ENCODE assay signal across 1 cellular context in genomic region chr1:1678581-1679380, GRCh38.
A peak's percentile ranks its signal among the peaks of the same experiment; 100 is the strongest.
TF ChIP-seq lines count a peak whose summit lies in the region.

No MANE protein-coding gene starts in this region.

TF ChIP-seq in HepG2, 621 proteins besides CTCF, POLR2A, EP300 and RAD21 (continued from another document and continues in another):
- TF ChIP-seq AGO2 (optimal IDR thresholded peaks at IDR 0.05; ENCODE audit: low read depth, low read length) (peak; percentile 33), PLSCR1 (CRISPR knock-in tag; IDR thresholded peaks at IDR 0.05; ENCODE audit: borderline replicate concordance) (no peak), ZNF138 (CRISPR knock-in tag; IDR thresholded peaks at IDR 0.05; ENCODE audit: low read depth) (no peak), MED13 (CRISPR knock-in tag; IDR thresholded peaks at IDR 0.05) (no peak), ZNF775 (CRISPR knock-in tag; IDR thresholded peaks at IDR 0.05; ENCODE audit: borderline replicate concordance) (0 out of 2 replicates have a peak, but pooled peaks have one; percentile 29), ZBTB1 (CRISPR knock-in tag; IDR thresholded peaks at IDR 0.05; ENCODE audit: borderline replicate concordance) (no peak), RAD51 (IDR thresholded peaks at IDR 0.05; ENCODE audit: borderline replicate concordance) (no peak), NR2F6 (IDR thresholded peaks at IDR 0.05) (peak; percentile 97), NR2F6 (CRISPR knock-in tag; IDR thresholded peaks at IDR 0.05) (peak; percentile 99), TRAFD1 (CRISPR knock-in tag; IDR thresholded peaks at IDR 0.05; ENCODE audit: borderline replicate concordance) (no peak), BORCS8-MEF2B (CRISPR knock-in tag; IDR thresholded peaks at IDR 0.05) (no peak), SKIL (CRISPR knock-in tag; IDR thresholded peaks at IDR 0.05; ENCODE audit: borderline replicate concordance) (0 out of 2 replicates have a peak, but pooled peaks have one; percentile 20), ZNF510 (CRISPR knock-in tag; IDR thresholded peaks at IDR 0.05; ENCODE audit: low read depth) (0 out of 2 replicates have a peak, but pooled peaks have one; percentile 78), FUBP1 (CRISPR knock-in tag; IDR thresholded peaks at IDR 0.05; ENCODE audit: borderline replicate concordance) (no peak), ZBTB26 (CRISPR knock-in tag; IDR thresholded peaks at IDR 0.05; ENCODE audit: borderline replicate concordance) (0 out of 2 replicates have a peak, but pooled peaks have one; percentile 18), ZBTB43 (CRISPR knock-in tag; conservative IDR thresholded peaks at IDR 0.05) (no peak), SALL2 (CRISPR knock-in tag; IDR thresholded peaks at IDR 0.05) (peak; percentile 24; the same call in 1 of the 2 replicates), LCORL (IDR thresholded peaks at IDR 0.05) (no peak), LCORL (CRISPR knock-in tag; IDR thresholded peaks at IDR 0.05) (no peak), ZNF678 (CRISPR knock-in tag; IDR thresholded peaks at IDR 0.05) (0 out of 2 replicates have a peak, but pooled peaks have one; percentile 83), HIVEP1 (CRISPR knock-in tag; IDR thresholded peaks at IDR 0.05) (peak; percentile 70; the same call in 1 of the 2 replicates), ZNF383 (CRISPR knock-in tag; IDR thresholded peaks at IDR 0.05; ENCODE audit: borderline replicate concordance) (no peak), AGO1 (IDR thresholded peaks at IDR 0.05; ENCODE audit: low read depth, low read length, poor library complexity, severe bottlenecking) (no peak), MLLT10 (CRISPR knock-in tag; IDR thresholded peaks at IDR 0.05) (no peak), ATF2 (CRISPR knock-in tag; IDR thresholded peaks at IDR 0.05) (peak; percentile 41; the same call in 1 of the 2 replicates), ARNT2 (CRISPR knock-in tag; IDR thresholded peaks at IDR 0.05; ENCODE audit: low read depth) (peak; percentile 56; the same call in 1 of the 2 replicates), ZC3H13 (CRISPR knock-in tag; IDR thresholded peaks at IDR 0.05) (0 out of 2 replicates have a peak, but pooled peaks have one; percentile 49), STAT6 (CRISPR knock-in tag; IDR thresholded peaks at IDR 0.05; ENCODE audit: borderline replicate concordance) (no peak), RFX1 (IDR thresholded peaks at IDR 0.05) (no peak), ELF3 (CRISPR knock-in tag; IDR thresholded peaks at IDR 0.05) (no peak), ZNF562 (CRISPR knock-in tag; IDR thresholded peaks at IDR 0.05; ENCODE audit: borderline replicate concordance) (no peak), ZNF7 (CRISPR knock-in tag; IDR thresholded peaks at IDR 0.05) (peak; percentile 91), ZNF367 (CRISPR knock-in tag; IDR thresholded peaks at IDR 0.05; ENCODE audit: borderline replicate concordance) (no peak), GATA4 (IDR thresholded peaks at IDR 0.05; ENCODE audit: borderline replicate concordance, low read depth) (no peak)
- TF ChIP-seq, protein P1, sequence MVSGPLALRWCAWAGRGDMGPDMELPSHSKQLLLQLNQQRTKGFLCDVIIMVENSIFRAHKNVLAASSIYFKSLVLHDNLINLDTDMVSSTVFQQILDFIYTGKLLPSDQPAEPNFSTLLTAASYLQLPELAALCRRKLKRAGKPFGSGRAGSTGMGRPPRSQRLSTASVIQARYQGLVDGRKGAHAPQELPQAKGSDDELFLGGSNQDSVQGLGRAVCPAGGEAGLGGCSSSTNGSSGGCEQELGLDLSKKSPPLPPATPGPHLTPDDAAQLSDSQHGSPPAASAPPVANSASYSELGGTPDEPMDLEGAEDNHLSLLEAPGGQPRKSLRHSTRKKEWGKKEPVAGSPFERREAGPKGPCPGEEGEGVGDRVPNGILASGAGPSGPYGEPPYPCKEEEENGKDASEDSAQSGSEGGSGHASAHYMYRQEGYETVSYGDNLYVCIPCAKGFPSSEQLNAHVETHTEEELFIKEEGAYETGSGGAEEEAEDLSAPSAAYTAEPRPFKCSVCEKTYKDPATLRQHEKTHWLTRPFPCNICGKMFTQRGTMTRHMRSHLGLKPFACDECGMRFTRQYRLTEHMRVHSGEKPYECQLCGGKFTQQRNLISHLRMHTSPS (CRISPR knock-in tag; IDR thresholded peaks at IDR 0.05; ENCODE audit: low read depth) = peak; percentile 58; the same call in 1 of the 2 replicates
- TF ChIP-seq, protein P2, sequence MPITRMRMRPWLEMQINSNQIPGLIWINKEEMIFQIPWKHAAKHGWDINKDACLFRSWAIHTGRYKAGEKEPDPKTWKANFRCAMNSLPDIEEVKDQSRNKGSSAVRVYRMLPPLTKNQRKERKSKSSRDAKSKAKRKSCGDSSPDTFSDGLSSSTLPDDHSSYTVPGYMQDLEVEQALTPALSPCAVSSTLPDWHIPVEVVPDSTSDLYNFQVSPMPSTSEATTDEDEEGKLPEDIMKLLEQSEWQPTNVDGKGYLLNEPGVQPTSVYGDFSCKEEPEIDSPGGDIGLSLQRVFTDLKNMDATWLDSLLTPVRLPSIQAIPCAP (CRISPR knock-in tag; IDR thresholded peaks at IDR 0.05; ENCODE audit: low read depth) = no peak
- TF ChIP-seq, protein P3, sequence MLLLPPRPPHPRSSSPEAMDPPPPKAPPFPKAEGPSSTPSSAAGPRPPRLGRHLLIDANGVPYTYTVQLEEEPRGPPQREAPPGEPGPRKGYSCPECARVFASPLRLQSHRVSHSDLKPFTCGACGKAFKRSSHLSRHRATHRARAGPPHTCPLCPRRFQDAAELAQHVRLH (CRISPR knock-in tag; IDR thresholded peaks at IDR 0.05; ENCODE audit: borderline replicate concordance, low read depth) = no peak
